Comparison of ENCODE assay signal across 1 cellular context in genomic region chr19:4007836-4008539, GRCh38.
TF ChIP-seq lines count a peak whose summit lies in the region.

No MANE protein-coding gene starts in this region.

TF ChIP-seq in IMR-90, 13 proteins besides CTCF, POLR2A, EP300 and RAD21 (continued from another document):
- TF ChIP-seq FOS (IDR thresholded peaks at IDR 0.05; ENCODE audit: low read depth, low read length), result no peak
TF ChIP-seq in IMR-90: peak in this region for 0.
